In the genomic region with DNA sequence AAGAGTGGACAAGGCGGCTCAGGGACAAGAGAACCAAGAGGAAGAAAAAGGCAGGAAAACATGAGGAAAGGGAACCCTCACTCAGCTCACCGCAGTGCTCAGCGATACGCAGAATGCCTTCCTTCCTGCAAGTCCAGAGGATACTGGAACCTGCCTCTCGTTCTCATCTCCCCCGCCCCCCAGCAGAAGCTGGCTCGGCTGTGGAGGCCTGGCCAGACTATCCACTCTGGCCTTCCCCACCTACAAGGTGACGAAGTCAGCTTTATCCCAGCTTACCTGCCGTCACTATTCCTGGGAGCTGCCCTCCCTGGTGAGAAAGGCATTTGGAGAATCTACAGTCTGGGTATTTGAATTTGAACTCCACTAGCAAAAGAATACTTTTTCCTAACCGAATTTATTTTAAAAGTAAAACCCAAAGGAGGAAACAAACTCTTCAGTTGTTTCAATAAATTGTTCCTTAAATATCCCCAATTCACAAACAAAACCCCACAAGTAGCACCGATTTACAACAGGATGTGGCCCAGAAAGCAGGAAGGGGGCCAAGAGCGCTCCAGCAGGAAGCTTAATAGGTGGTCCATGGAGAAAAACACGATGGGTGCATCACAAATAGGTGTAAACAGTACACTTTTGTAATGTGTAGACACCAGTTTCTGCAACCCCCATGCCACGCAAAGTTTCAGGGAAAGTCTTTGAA, we compare ENCODE assay signal across 1 cellular context.
TF ChIP-seq lines count a peak whose summit lies in the region.

No MANE protein-coding gene starts in this region.

TF ChIP-seq in liver, 16 proteins besides CTCF, POLR2A, EP300 and RAD21 (continued from another document):
- TF ChIP-seq, protein P1, sequence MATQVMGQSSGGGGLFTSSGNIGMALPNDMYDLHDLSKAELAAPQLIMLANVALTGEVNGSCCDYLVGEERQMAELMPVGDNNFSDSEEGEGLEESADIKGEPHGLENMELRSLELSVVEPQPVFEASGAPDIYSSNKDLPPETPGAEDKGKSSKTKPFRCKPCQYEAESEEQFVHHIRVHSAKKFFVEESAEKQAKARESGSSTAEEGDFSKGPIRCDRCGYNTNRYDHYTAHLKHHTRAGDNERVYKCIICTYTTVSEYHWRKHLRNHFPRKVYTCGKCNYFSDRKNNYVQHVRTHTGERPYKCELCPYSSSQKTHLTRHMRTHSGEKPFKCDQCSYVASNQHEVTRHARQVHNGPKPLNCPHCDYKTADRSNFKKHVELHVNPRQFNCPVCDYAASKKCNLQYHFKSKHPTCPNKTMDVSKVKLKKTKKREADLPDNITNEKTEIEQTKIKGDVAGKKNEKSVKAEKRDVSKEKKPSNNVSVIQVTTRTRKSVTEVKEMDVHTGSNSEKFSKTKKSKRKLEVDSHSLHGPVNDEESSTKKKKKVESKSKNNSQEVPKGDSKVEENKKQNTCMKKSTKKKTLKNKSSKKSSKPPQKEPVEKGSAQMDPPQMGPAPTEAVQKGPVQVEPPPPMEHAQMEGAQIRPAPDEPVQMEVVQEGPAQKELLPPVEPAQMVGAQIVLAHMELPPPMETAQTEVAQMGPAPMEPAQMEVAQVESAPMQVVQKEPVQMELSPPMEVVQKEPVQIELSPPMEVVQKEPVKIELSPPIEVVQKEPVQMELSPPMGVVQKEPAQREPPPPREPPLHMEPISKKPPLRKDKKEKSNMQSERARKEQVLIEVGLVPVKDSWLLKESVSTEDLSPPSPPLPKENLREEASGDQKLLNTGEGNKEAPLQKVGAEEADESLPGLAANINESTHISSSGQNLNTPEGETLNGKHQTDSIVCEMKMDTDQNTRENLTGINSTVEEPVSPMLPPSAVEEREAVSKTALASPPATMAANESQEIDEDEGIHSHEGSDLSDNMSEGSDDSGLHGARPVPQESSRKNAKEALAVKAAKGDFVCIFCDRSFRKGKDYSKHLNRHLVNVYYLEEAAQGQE (IDR thresholded peaks at IDR 0.05), result no peak
